Comparison of ENCODE assay signal across 26 cellular contexts in the genomic region with DNA sequence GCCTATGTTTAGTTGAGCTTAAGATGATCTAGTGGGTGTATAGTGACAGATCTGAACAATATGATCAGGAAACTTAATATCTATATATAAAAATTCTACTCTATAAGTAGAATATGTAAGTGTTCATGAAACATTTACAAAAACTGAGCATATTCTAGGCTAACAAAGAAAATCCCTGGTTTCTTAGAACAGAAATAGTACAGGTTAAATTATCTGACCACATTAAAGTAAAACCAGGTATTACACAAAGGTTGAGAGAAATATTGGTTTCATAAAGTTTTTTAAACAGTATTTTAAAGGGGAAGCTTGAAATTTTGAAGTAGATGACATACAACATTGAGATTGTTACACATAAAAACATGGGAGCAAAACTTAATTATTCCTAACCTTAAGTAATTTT.
"Had no signal": no experiment of that assay in that cellular context is flagged by ENCODE, and none has a peak within 500 bp of the region (broad histone marks: within the 10 kb centered on the region; RNA-seq: fewer than 3 reads in every experiment).

No MANE protein-coding gene starts in this region.

- H3K4me3 ChIP-seq: coronary artery, esophagus squamous epithelium, gastrocnemius medialis, heart right ventricle, left lung, lower lobe of right lung, mucosa of descending colon had no signal

- H3K27ac ChIP-seq: coronary artery, epithelial cell of prostate, esophagus squamous epithelium, gastrocnemius medialis, heart right ventricle, left lung, lower lobe of right lung had no signal

- DNase-seq: dermis blood vessel endothelial cell; effector CD8-positive, alpha-beta T cell; effector memory CD8-positive, alpha-beta T cell; endodermal cell; erythroblast; esophagus squamous epithelium; foreskin fibroblast; foreskin melanocyte; gastrocnemius medialis; glutamatergic neuron; head of caudate nucleus; heart right ventricle; hippocampal formation; islet precursor cell; left cardiac atrium; left lung; left ventricle myocardium superior; lower lobe of right lung; mesenchymal stem cell; mucosa of descending colon; naive B cell had no signal

- ATAC-seq: effector memory CD8-positive, alpha-beta T cell; esophagus mucosa; gastrocnemius medialis; heart right ventricle; left cardiac atrium; left lung; left ventricle myocardium superior; lower lobe of right lung; mucosa of descending colon had no signal

- H3K36me3 ChIP-seq: left lung, lower lobe of right lung had no signal

- FAIRE-seq: colon, endometrium had no signal

- H3K27me3 ChIP-seq: esophagus squamous epithelium, gastrocnemius medialis, heart right ventricle, left lung had no signal

- H3K9me3 ChIP-seq: esophagus squamous epithelium, gastrocnemius medialis, left lung, lower lobe of right lung, mucosa of descending colon had no signal

- H3K4me1 ChIP-seq: esophagus squamous epithelium, gastrocnemius medialis, heart right ventricle, left lung, lower lobe of right lung had no signal
